8 cellular contexts compared by ENCODE assay signal in the genomic region with DNA sequence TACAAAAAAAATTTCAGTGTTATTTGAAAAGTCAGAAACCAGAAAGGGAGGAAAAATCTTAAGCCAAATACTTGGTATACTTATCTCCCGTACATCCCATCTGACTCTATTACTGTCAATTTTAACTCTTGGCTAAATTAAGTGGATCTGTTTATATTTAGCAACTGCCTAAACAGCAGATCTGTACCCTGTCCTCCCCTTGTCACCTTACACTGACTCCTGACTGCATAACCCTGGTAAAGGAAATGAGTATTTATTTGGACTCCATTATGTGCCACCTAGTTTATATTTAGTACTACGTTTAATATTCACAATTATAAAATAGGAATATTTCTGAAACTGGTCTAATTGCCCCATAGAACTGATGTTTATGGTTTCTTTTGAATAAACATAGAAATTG.
"Had no signal": no experiment of that assay in that cellular context is flagged by ENCODE, and none has a peak within 500 bp of the region (broad histone marks: within the 10 kb centered on the region; RNA-seq: fewer than 3 reads in every experiment).

No MANE protein-coding gene starts in this region.

- H3K4me1 ChIP-seq: right lobe of liver, testis had no signal

- ATAC-seq: activated CD4-positive, CD25-positive, alpha-beta regulatory T cell treated with anti-CD3 and anti-CD28 coated beads, Interleukin-2, amount 50 U/mL, for 24 hours; right lobe of liver had no signal

- DNase-seq: activated naive CD8-positive, alpha-beta T cell treated with anti-CD3 and anti-CD28 coated beads for 36 hours; erythroblast; mesendoderm; occipital lobe; right lobe of liver; spleen; testis had no signal

- H3K4me3 ChIP-seq: right lobe of liver, spleen, testis had no signal

- H3K27me3 ChIP-seq: right lobe of liver, spleen, testis had no signal

- H3K9me3 ChIP-seq: right lobe of liver, testis had no signal

- H3K27ac ChIP-seq: right lobe of liver had no signal

- H3K36me3 ChIP-seq: right lobe of liver, spleen had no signal
